9 cellular contexts compared by ENCODE assay signal in genomic region chr22:19121631-19122142, GRCh38. TPM values are rescaled to one million over a fixed set of nuclear protein-coding genes. Genes with fewer than 3 reads are reported as not detected.
DNase-seq lines count a peak whose midpoint lies in the region; ATAC-seq, FAIRE-seq and TF ChIP-seq lines count a peak whose summit lies in the region.
"Had no signal": no experiment of that assay in that cellular context is flagged by ENCODE, and none has a peak within 500 bp of the region (broad histone marks: within the 10 kb centered on the region; RNA-seq: fewer than 3 reads in every experiment).

No MANE protein-coding gene starts in this region.

- H4K20me1 ChIP-seq in HepG2 (ENCODE audit: insufficient read depth, low read length) = peaks cover 42% of the 10 kb centered on the region

- BruUV-seq in HepG2 (replicated peaks; lab: Mats Ljungman, UMichigan) = no TSS peak

- H3K36me3 ChIP-seq in HepG2 (replicated peaks in 1 of 2; ENCODE audit: control insufficient read depth in 1 of 2, insufficient read depth in 2 of 2, low read length in 2 of 2) = peaks cover 4 to 12% of the 10 kb centered on the region in 2 experiments; a peak in 3 of 5 replicates

- peak; percentile 9 for ATAC-seq in GM21360 (IDR thresholded peaks at IDR 0.05; ENCODE audit: unreplicated experiment)
- peak; percentile 44 for ATAC-seq in HepG2

- POLR2A ChIA-PET in HepG2 (lab: Yijun Ruan, JAX) = interaction anchor here (1.0 to 4.1 kb wide), 8 partner anchors 11 to 358 kb away, joined by 3 to 22 read pairs (median 4); partner anchors contain the start of genes CDC45, CLTCL1, ESS2 and SLC25A1

- CTCF ChIA-PET in HepG2 (lab: Yijun Ruan, JAX; ENCODE audit: low intra/inter-chr PET ratio, low total read pairs) = no interaction called here

- no peak; a peak in 1 of 4 replicates for TF ChIP-seq POLR2A in HepG2 (IDR thresholded peaks at IDR 0.05; ENCODE audit: insufficient read depth in 1 of 2, low read depth in 2 of 2, low read length in 2 of 2)

- peak overlapping the region; percentile 93 for H3K9ac ChIP-seq in HepG2 (ENCODE audit: insufficient read depth, low read depth, low read length)

- H3K27me3 ChIP-seq in HepG2 (ENCODE audit: control insufficient read depth in 1 of 2, insufficient read depth in 2 of 2, low read length in 2 of 2) = peaks cover 2 to 25% of the 10 kb centered on the region in 2 experiments; a peak in 4 of 5 replicates

- TF ChIP-seq RAD21 in HepG2 (CRISPR knock-in tag; IDR thresholded peaks at IDR 0.05) = 0 out of 2 replicates have a peak, but pooled peaks have one; percentile 12

- intact Hi-C loops in HepG2 (cut with micrococcal nuclease; ENCODE audit: unreplicated experiment) = no loop called here

- H2AFZ ChIP-seq in HepG2 (ENCODE audit: low read length) = no peak overlapping the region

- H3K4me1 ChIP-seq in HepG2 (ENCODE audit: insufficient read depth, low read length) = peaks cover 68% of the 10 kb centered on the region

- peak; percentile 59 for DNase-seq in COLO668 (lab: John Stamatoyannopoulos, UW; ENCODE audit: unreplicated experiment)
- DNase-seq in HTR-8/SVneo (ENCODE audit: insufficient read length, low spot score) = peak; percentile 23
- DNase-seq in T-helper 2 cell = peak in 3 of 5 experiments; percentile 8 to 46 (median 15)
- DNase-seq in coronary artery (ENCODE audit: low spot score) = peak; percentile 81
- no peak for DNase-seq in HepG2 (ENCODE audit: low spot score)
- peak; percentile 19 for DNase-seq in stimulated activated CD8-positive, alpha-beta memory T cell treated with anti-CD3 and anti-CD28 coated beads, Interleukin-12 subunit alpha, Interleukin-12 subunit beta, amount 100 ng/mL, for 4 hours (ENCODE audit: low read depth)
- DNase-seq in amniotic stem cell (lab: John Stamatoyannopoulos, UW) = no peak

- no peak for TF ChIP-seq EP300 in HepG2 (IDR thresholded peaks at IDR 0.05; ENCODE audit: low read depth in 2 of 2, low read length in 2 of 2)
- TF ChIP-seq EP300 in HepG2 (CRISPR knock-in tag; IDR thresholded peaks at IDR 0.05; ENCODE audit: borderline replicate concordance) = no peak

- FAIRE-seq in HTR-8/SVneo (lab: Jason Lieb, UNC) (no peak), HepG2 (lab: Jason Lieb, UNC) (no peak)
- FAIRE-seq: TTC549 had no signal

- H3K27ac ChIP-seq in coronary artery = peak overlapping the region; percentile 84 to 91
- peak overlapping the region; percentile 87 for H3K27ac ChIP-seq in HepG2 (ENCODE audit: extremely low read length, insufficient read depth, low read length)

- WGBS in HepG2 (ENCODE audit: low lambda C conversion rate) = 2% methylated on average over 9 of the region's 47 CpGs

- H3K9me3 ChIP-seq in HepG2 (ENCODE audit: low read length) = no peaks in the 10 kb centered on the region

- peak overlapping the region; percentile 94 for H3K4me2 ChIP-seq in HepG2 (ENCODE audit: low read depth, low read length)

- in situ Hi-C loops in HepG2 (cut with HindIII; ENCODE audit: extremely low pct_ligation_motif_present, low pct_unique_long_range_greater_than_20kb) = no loop called here

- H3K79me2 ChIP-seq in HepG2 (ENCODE audit: insufficient read depth, low read length) = peaks cover 49% of the 10 kb centered on the region

- TF ChIP-seq CTCF in coronary artery (IDR thresholded peaks at IDR 0.05) = no peak
- 0 out of 2 replicates have a peak, but pooled peaks have one; percentile 1 for TF ChIP-seq CTCF in HepG2 (CRISPR knock-in tag; IDR thresholded peaks at IDR 0.05)

- peak overlapping the region; percentile 86 for H3K4me3 ChIP-seq in coronary artery
- H3K4me3 ChIP-seq in HepG2 (replicated peaks in 1 of 3; ENCODE audit: insufficient read depth in 1 of 3, low read depth in 2 of 3, low read length in 3 of 3) = peak overlapping the region; percentile 90 to 97 (median 97)

RNA-seq across cellular contexts. Expression of gene DGCR2, which starts 0.5 kb away (rescaled TPM):
- total RNA-seq in HepG2 (2016; rRNA removed; fragmentation: Illumina TruSeq; extraction: Trizol) = 13.1 and 35.3 TPM in 2 replicates
- 3.2 and 3.3 TPM in 2 replicates for total RNA-seq in HepG2 (2016; cell fraction: cytosol; rRNA removed; fragmentation: Illumina TruSeq; extraction: Trizol; ENCODE audit: low read depth)
- 11.4 and 34.3 TPM in 2 replicates for total RNA-seq in HepG2 (2016; cell fraction: insoluble cytoplasmic fraction; rRNA removed; fragmentation: Illumina TruSeq; extraction: Trizol)
- total RNA-seq in HepG2 (2016; cell fraction: membrane; rRNA removed; fragmentation: Illumina TruSeq; extraction: Trizol) = 7.2 and 7.5 TPM in 2 replicates
- 34.8 and 37.6 TPM in 2 replicates for total RNA-seq in HepG2 (2016; cell fraction: nucleus; rRNA removed; fragmentation: Illumina TruSeq; extraction: Trizol)
- polyA plus RNA-seq in HepG2 (2011; rRNA removed) = 23.1 and 27.6 TPM in 2 replicates
- polyA plus RNA-seq in HepG2 (2011; cell fraction: cytosol; rRNA removed) = 25.5 and 27.7 TPM in 2 replicates
- polyA plus RNA-seq in HepG2 (2011; cell fraction: nucleus; rRNA removed) = 29.9 and 34.4 TPM in 2 replicates
- 25.6 and 27.4 TPM in 2 replicates for polyA plus RNA-seq in HepG2 (2012)
- polyA plus RNA-seq in HepG2 (2016; cell fraction: cytosol; fragmentation: Illumina TruSeq; extraction: Trizol; ENCODE audit: low read depth) = 1.5 TPM in 2 replicates
- 10.5 and 13.9 TPM in 2 replicates for polyA plus RNA-seq in HepG2 (2016; cell fraction: insoluble cytoplasmic fraction; fragmentation: Illumina TruSeq; extraction: Trizol; ENCODE audit: low read depth)
- polyA plus RNA-seq in HepG2 (2016; cell fraction: membrane; fragmentation: Illumina TruSeq; extraction: Trizol; ENCODE audit: low read depth) = 3.2 and 3.5 TPM in 2 replicates
- polyA plus RNA-seq in HepG2 (2016; cell fraction: nucleus; fragmentation: Illumina TruSeq; extraction: Trizol; ENCODE audit: insufficient read depth, low read depth) = 46.9 and 47.1 TPM in 2 replicates
- 21.9 and 57.1 TPM in 2 replicates for polyA minus RNA-seq in HepG2 (2011; rRNA and poly(A)+ RNA removed; ENCODE audit: low replicate concordance)
- 20.8 and 23.5 TPM in 2 replicates for polyA minus RNA-seq in HepG2 (2011; cell fraction: cytosol; rRNA and poly(A)+ RNA removed)
- 18.0 and 21.3 TPM in 2 replicates for polyA minus RNA-seq in HepG2 (2011; cell fraction: nucleus; rRNA and poly(A)+ RNA removed)

RNA-seq across cellular contexts. Expression of gene TSSK2, which starts 9.4 kb away (rescaled TPM):
- not detected in 2 replicates for total RNA-seq in HepG2 (2016; rRNA removed; fragmentation: Illumina TruSeq; extraction: Trizol)
- not detected in 2 replicates for total RNA-seq in HepG2 (2016; cell fraction: cytosol; rRNA removed; fragmentation: Illumina TruSeq; extraction: Trizol; ENCODE audit: low read depth)
- total RNA-seq in HepG2 (2016; cell fraction: insoluble cytoplasmic fraction; rRNA removed; fragmentation: Illumina TruSeq; extraction: Trizol) = not detected in 2 replicates
- total RNA-seq in HepG2 (2016; cell fraction: membrane; rRNA removed; fragmentation: Illumina TruSeq; extraction: Trizol) = not detected in 2 replicates
- total RNA-seq in HepG2 (2016; cell fraction: nucleus; rRNA removed; fragmentation: Illumina TruSeq; extraction: Trizol) = not detected in 2 replicates
- polyA plus RNA-seq in HepG2 (2011; rRNA removed) = not detected in 2 replicates
- polyA plus RNA-seq in HepG2 (2011; cell fraction: cytosol; rRNA removed) = not detected in 2 replicates
- polyA plus RNA-seq in HepG2 (2011; cell fraction: nucleus; rRNA removed) = not detected in 2 replicates
- polyA plus RNA-seq in HepG2 (2012) = not detected in 2 replicates
- not detected in 2 replicates for polyA plus RNA-seq in HepG2 (2016; cell fraction: cytosol; fragmentation: Illumina TruSeq; extraction: Trizol; ENCODE audit: low read depth)
- polyA plus RNA-seq in HepG2 (2016; cell fraction: insoluble cytoplasmic fraction; fragmentation: Illumina TruSeq; extraction: Trizol; ENCODE audit: low read depth) = not detected in 2 replicates
- not detected in 2 replicates for polyA plus RNA-seq in HepG2 (2016; cell fraction: membrane; fragmentation: Illumina TruSeq; extraction: Trizol; ENCODE audit: low read depth)
- polyA plus RNA-seq in HepG2 (2016; cell fraction: nucleus; fragmentation: Illumina TruSeq; extraction: Trizol; ENCODE audit: insufficient read depth, low read depth) = not detected in 2 replicates
- not detected in 2 replicates for polyA minus RNA-seq in HepG2 (2011; rRNA and poly(A)+ RNA removed; ENCODE audit: low replicate concordance)
- not detected in 2 replicates for polyA minus RNA-seq in HepG2 (2011; cell fraction: cytosol; rRNA and poly(A)+ RNA removed)
- not detected in 2 replicates for polyA minus RNA-seq in HepG2 (2011; cell fraction: nucleus; rRNA and poly(A)+ RNA removed)

RNA-seq across cellular contexts. Expression of gene ESS2, which starts 22.8 kb away (rescaled TPM):
- 7.6 and 8.9 TPM in 2 replicates for total RNA-seq in HepG2 (2016; rRNA removed; fragmentation: Illumina TruSeq; extraction: Trizol)
- total RNA-seq in HepG2 (2016; cell fraction: cytosol; rRNA removed; fragmentation: Illumina TruSeq; extraction: Trizol; ENCODE audit: low read depth) = 1.4 and 1.9 TPM in 2 replicates
- 7.9 and 8.1 TPM in 2 replicates for total RNA-seq in HepG2 (2016; cell fraction: insoluble cytoplasmic fraction; rRNA removed; fragmentation: Illumina TruSeq; extraction: Trizol)
- 4.1 and 4.3 TPM in 2 replicates for total RNA-seq in HepG2 (2016; cell fraction: membrane; rRNA removed; fragmentation: Illumina TruSeq; extraction: Trizol)
- 4.9 and 6.3 TPM in 2 replicates for total RNA-seq in HepG2 (2016; cell fraction: nucleus; rRNA removed; fragmentation: Illumina TruSeq; extraction: Trizol)
- 7.7 and 9.4 TPM in 2 replicates for polyA plus RNA-seq in HepG2 (2011; rRNA removed)
- polyA plus RNA-seq in HepG2 (2011; cell fraction: cytosol; rRNA removed) = 6.7 and 9.6 TPM in 2 replicates
- 18.1 and 19.0 TPM in 2 replicates for polyA plus RNA-seq in HepG2 (2011; cell fraction: nucleus; rRNA removed)
- 6.1 and 7.0 TPM in 2 replicates for polyA plus RNA-seq in HepG2 (2012)
- polyA plus RNA-seq in HepG2 (2016; cell fraction: cytosol; fragmentation: Illumina TruSeq; extraction: Trizol; ENCODE audit: low read depth) = 2.1 and 2.6 TPM in 2 replicates
- polyA plus RNA-seq in HepG2 (2016; cell fraction: insoluble cytoplasmic fraction; fragmentation: Illumina TruSeq; extraction: Trizol; ENCODE audit: low read depth) = 9.6 and 10.8 TPM in 2 replicates
- polyA plus RNA-seq in HepG2 (2016; cell fraction: membrane; fragmentation: Illumina TruSeq; extraction: Trizol; ENCODE audit: low read depth) = 3.7 and 3.8 TPM in 2 replicates
- polyA plus RNA-seq in HepG2 (2016; cell fraction: nucleus; fragmentation: Illumina TruSeq; extraction: Trizol; ENCODE audit: insufficient read depth, low read depth) = 17.9 and 18.0 TPM in 2 replicates
- polyA minus RNA-seq in HepG2 (2011; rRNA and poly(A)+ RNA removed; ENCODE audit: low replicate concordance) = 5.0 and 5.6 TPM in 2 replicates
- 3.7 and 4.4 TPM in 2 replicates for polyA minus RNA-seq in HepG2 (2011; cell fraction: cytosol; rRNA and poly(A)+ RNA removed)
- 4.8 and 6.2 TPM in 2 replicates for polyA minus RNA-seq in HepG2 (2011; cell fraction: nucleus; rRNA and poly(A)+ RNA removed)

RNA-seq across cellular contexts. Expression of gene GSC2, which starts 28.4 kb away (rescaled TPM):
- not detected in 2 replicates for total RNA-seq in HepG2 (2016; rRNA removed; fragmentation: Illumina TruSeq; extraction: Trizol)
- not detected in 2 replicates for total RNA-seq in HepG2 (2016; cell fraction: cytosol; rRNA removed; fragmentation: Illumina TruSeq; extraction: Trizol; ENCODE audit: low read depth)
- total RNA-seq in HepG2 (2016; cell fraction: insoluble cytoplasmic fraction; rRNA removed; fragmentation: Illumina TruSeq; extraction: Trizol) = not detected in 2 replicates
- not detected in 2 replicates for total RNA-seq in HepG2 (2016; cell fraction: membrane; rRNA removed; fragmentation: Illumina TruSeq; extraction: Trizol)
- total RNA-seq in HepG2 (2016; cell fraction: nucleus; rRNA removed; fragmentation: Illumina TruSeq; extraction: Trizol) = not detected in 2 replicates
- polyA plus RNA-seq in HepG2 (2011; rRNA removed) = not detected in 2 replicates
- not detected in 2 replicates for polyA plus RNA-seq in HepG2 (2011; cell fraction: cytosol; rRNA removed)
- not detected in 2 replicates for polyA plus RNA-seq in HepG2 (2011; cell fraction: nucleus; rRNA removed)
- not detected in 2 replicates for polyA plus RNA-seq in HepG2 (2012)
- polyA plus RNA-seq in HepG2 (2016; cell fraction: cytosol; fragmentation: Illumina TruSeq; extraction: Trizol; ENCODE audit: low read depth) = not detected in 2 replicates
- polyA plus RNA-seq in HepG2 (2016; cell fraction: insoluble cytoplasmic fraction; fragmentation: Illumina TruSeq; extraction: Trizol; ENCODE audit: low read depth) = not detected in 2 replicates
- polyA plus RNA-seq in HepG2 (2016; cell fraction: membrane; fragmentation: Illumina TruSeq; extraction: Trizol; ENCODE audit: low read depth) = not detected in 2 replicates
- not detected in 2 replicates for polyA plus RNA-seq in HepG2 (2016; cell fraction: nucleus; fragmentation: Illumina TruSeq; extraction: Trizol; ENCODE audit: insufficient read depth, low read depth)
- not detected in 2 replicates for polyA minus RNA-seq in HepG2 (2011; rRNA and poly(A)+ RNA removed; ENCODE audit: low replicate concordance)
- not detected in 2 replicates for polyA minus RNA-seq in HepG2 (2011; cell fraction: cytosol; rRNA and poly(A)+ RNA removed)
- not detected in 2 replicates for polyA minus RNA-seq in HepG2 (2011; cell fraction: nucleus; rRNA and poly(A)+ RNA removed)

RNA-seq across cellular contexts. Expression of gene SLC25A1, which starts 56.8 kb away (rescaled TPM):
- 118 and 161 TPM in 2 replicates for total RNA-seq in HepG2 (2016; rRNA removed; fragmentation: Illumina TruSeq; extraction: Trizol)
- total RNA-seq in HepG2 (2016; cell fraction: cytosol; rRNA removed; fragmentation: Illumina TruSeq; extraction: Trizol; ENCODE audit: low read depth) = 121 and 136 TPM in 2 replicates
- 107 and 161 TPM in 2 replicates for total RNA-seq in HepG2 (2016; cell fraction: insoluble cytoplasmic fraction; rRNA removed; fragmentation: Illumina TruSeq; extraction: Trizol)
- 173 and 190 TPM in 2 replicates for total RNA-seq in HepG2 (2016; cell fraction: membrane; rRNA removed; fragmentation: Illumina TruSeq; extraction: Trizol)
- 74.9 and 92.0 TPM in 2 replicates for total RNA-seq in HepG2 (2016; cell fraction: nucleus; rRNA removed; fragmentation: Illumina TruSeq; extraction: Trizol)
- polyA plus RNA-seq in HepG2 (2011; rRNA removed) = 49.4 and 57.3 TPM in 2 replicates
- polyA plus RNA-seq in HepG2 (2011; cell fraction: cytosol; rRNA removed) = 57.0 and 78.3 TPM in 2 replicates
- polyA plus RNA-seq in HepG2 (2011; cell fraction: nucleus; rRNA removed) = 92.6 and 99.0 TPM in 2 replicates
- polyA plus RNA-seq in HepG2 (2012) = 71.1 and 74.4 TPM in 2 replicates
- 165 and 180 TPM in 2 replicates for polyA plus RNA-seq in HepG2 (2016; cell fraction: cytosol; fragmentation: Illumina TruSeq; extraction: Trizol; ENCODE audit: low read depth)
- polyA plus RNA-seq in HepG2 (2016; cell fraction: insoluble cytoplasmic fraction; fragmentation: Illumina TruSeq; extraction: Trizol; ENCODE audit: low read depth) = 116 and 155 TPM in 2 replicates
- 187 and 190 TPM in 2 replicates for polyA plus RNA-seq in HepG2 (2016; cell fraction: membrane; fragmentation: Illumina TruSeq; extraction: Trizol; ENCODE audit: low read depth)
- 160 and 164 TPM in 2 replicates for polyA plus RNA-seq in HepG2 (2016; cell fraction: nucleus; fragmentation: Illumina TruSeq; extraction: Trizol; ENCODE audit: insufficient read depth, low read depth)
- polyA minus RNA-seq in HepG2 (2011; rRNA and poly(A)+ RNA removed; ENCODE audit: low replicate concordance) = 31.1 and 76.9 TPM in 2 replicates
- 45.0 and 48.0 TPM in 2 replicates for polyA minus RNA-seq in HepG2 (2011; cell fraction: cytosol; rRNA and poly(A)+ RNA removed)
- polyA minus RNA-seq in HepG2 (2011; cell fraction: nucleus; rRNA and poly(A)+ RNA removed) = 13.5 and 13.8 TPM in 2 replicates

Comparison
In these comparisons a context has a peak if more than half of its experiments do, and no peak if none do; other contexts are left out.
1. DNase-seq: peak in COLO668 (single experiment), HTR-8/SVneo (single experiment), T-helper 2 cell (3 of 5), coronary artery (single experiment) and stimulated activated CD8-positive, alpha-beta memory T cell treated with anti-CD3 and anti-CD28 coated beads, Interleukin-12 subunit alpha, Interleukin-12 subunit beta, amount 100 ng/mL, for 4 hours (single experiment); none in HepG2 (single experiment) and amniotic stem cell (single experiment).